ENCODE assay signal across 8 cellular contexts in the genomic region with DNA sequence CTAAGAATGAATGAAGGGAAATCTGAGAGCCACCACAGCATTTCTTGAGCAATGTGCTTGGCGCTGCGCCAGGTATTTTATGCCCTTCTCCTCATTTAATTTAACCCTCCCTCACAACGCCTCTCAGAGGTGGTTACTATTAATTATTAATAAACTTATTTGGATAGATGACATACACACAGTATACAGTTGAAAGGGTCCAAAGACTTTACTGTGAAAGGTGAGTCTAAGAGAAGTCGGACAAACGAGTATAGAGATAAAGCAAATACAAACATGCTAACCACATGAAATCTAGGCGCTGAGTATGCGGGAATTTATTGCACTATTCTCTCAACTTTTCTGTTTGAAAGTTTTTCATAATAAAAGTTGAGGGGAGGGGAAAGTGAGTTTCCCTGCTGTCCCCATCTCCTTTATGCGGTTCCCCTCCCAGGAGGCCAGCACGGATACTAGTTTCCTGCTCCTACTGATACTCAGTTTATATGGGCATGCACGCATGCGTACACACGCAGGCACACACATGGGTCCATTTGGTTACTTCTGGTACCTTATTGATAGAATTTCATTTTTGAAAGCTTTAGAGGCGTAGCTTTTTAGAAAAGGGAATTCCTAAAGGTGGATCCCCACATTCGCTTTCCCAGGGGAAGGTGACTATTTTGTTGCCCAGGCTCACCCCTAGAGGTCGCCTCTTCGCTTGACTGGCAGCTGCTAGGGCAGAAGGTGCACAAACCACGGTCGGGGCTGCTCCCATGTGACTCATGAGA. TPM values are rescaled to one million over a fixed set of nuclear protein-coding genes. Genes with fewer than 3 reads are reported as not detected.
DNase-seq lines count a peak whose midpoint lies in the region; ATAC-seq and TF ChIP-seq lines count a peak whose summit lies in the region.

No MANE protein-coding gene starts in this region.

- H3K4me1 ChIP-seq in neutrophil (ENCODE audit: control insufficient read depth in 1 of 2, insufficient read depth in 1 of 2, low read depth in 1 of 2, low read length in 1 of 2) (peaks cover 0 to 4% of the 10 kb centered on the region in 2 experiments), subcutaneous abdominal adipose tissue (ENCODE audit: control insufficient read depth in 5 of 5, insufficient read depth in 5 of 5, low read length in 5 of 5) (peaks cover 0 to 14% (median 12%) of the 10 kb centered on the region in 5 donors)

- H3K4me3 Mint-ChIP-seq in activated T-helper 2 cell treated with anti-CD3 and anti-CD28 coated beads, Interferon-gamma antibody, Interleukin-2, Interleukin-4, amounts not matched to agents 10 μg/mL and 5 μg/mL and 100 μg/mL, durations not matched to agents 14 hours and 24 hours and 36 hours (ENCODE audit: low read depth): no peak overlapping the region

- peak overlapping the region in 2 of 5 donors; percentile 3 to 41 for H3K9ac ChIP-seq in subcutaneous abdominal adipose tissue (ENCODE audit: low read length in 5 of 5)

- H3K4me1 Mint-ChIP-seq in activated T-helper 2 cell treated with anti-CD3 and anti-CD28 coated beads, Interferon-gamma antibody, Interleukin-2, Interleukin-4, amounts not matched to agents 10 μg/mL and 5 μg/mL and 100 μg/mL, durations not matched to agents 14 hours and 24 hours and 36 hours (ENCODE audit: low read depth): peaks cover 19% of the 10 kb centered on the region

- H3K9me3 Mint-ChIP-seq in activated T-helper 2 cell treated with anti-CD3 and anti-CD28 coated beads, Interferon-gamma antibody, Interleukin-2, Interleukin-4, amounts not matched to agents 10 μg/mL and 5 μg/mL and 100 μg/mL, durations not matched to agents 14 hours and 24 hours and 36 hours: no peaks in the 10 kb centered on the region

- no peaks in the 10 kb centered on the region for H3K36me3 Mint-ChIP-seq in activated T-helper 2 cell treated with anti-CD3 and anti-CD28 coated beads, Interferon-gamma antibody, Interleukin-2, Interleukin-4, amounts not matched to agents 10 μg/mL and 5 μg/mL and 100 μg/mL, durations not matched to agents 14 hours and 24 hours and 36 hours (ENCODE audit: low read depth)

- H3K27ac Mint-ChIP-seq in activated T-helper 2 cell treated with anti-CD3 and anti-CD28 coated beads, Interferon-gamma antibody, Interleukin-2, Interleukin-4, amounts not matched to agents 10 μg/mL and 5 μg/mL and 100 μg/mL, durations not matched to agents 14 hours and 24 hours and 36 hours: no peak overlapping the region

- H3K36me3 ChIP-seq in neutrophil: no peaks in the 10 kb centered on the region
- H3K36me3 ChIP-seq in subcutaneous abdominal adipose tissue (ENCODE audit: control insufficient read depth in 5 of 5, insufficient read depth in 5 of 5, low read length in 5 of 5): no peaks in the 10 kb centered on the region

- H3K27ac ChIP-seq in neutrophil: no peak overlapping the region
- H3K27ac ChIP-seq in subcutaneous abdominal adipose tissue (ENCODE audit: low read depth, low read length): no peak overlapping the region

- H3K4me3 ChIP-seq in neutrophil (ENCODE audit: low read depth in 1 of 2, low read length in 1 of 2) (no peak overlapping the region), subcutaneous abdominal adipose tissue (ENCODE audit: low read depth in 1 of 5, low read length in 5 of 5) (peak overlapping the region; percentile 34 to 65 (median 58))

- H3K27me3 ChIP-seq in neutrophil (peaks cover 20% of the 10 kb centered on the region), subcutaneous abdominal adipose tissue (ENCODE audit: control insufficient read depth in 5 of 5, insufficient read depth in 4 of 5, low read length in 5 of 5) (no peaks in the 10 kb centered on the region)

- intact Hi-C loops in activated T-helper 2 cell treated with anti-CD3 and anti-CD28 coated beads, Interferon-gamma antibody, Interleukin-2, Interleukin-4, amounts not matched to agents 10 μg/mL and 5 μg/mL and 100 μg/mL, durations not matched to agents 14 hours and 24 hours and 36 hours (cut with micrococcal nuclease): loop anchor here (1.0 kb wide), 3 partner anchors 8 to 69 kb away; no protein-coding TSS in a partner anchor

- H3K9me3 ChIP-seq in neutrophil (no peaks in the 10 kb centered on the region), subcutaneous abdominal adipose tissue (ENCODE audit: control insufficient read depth in 5 of 5, low read length in 5 of 5) (no peaks in the 10 kb centered on the region)

- TF ChIP-seq CTCF in neutrophil (IDR thresholded peaks at IDR 0.05): peak; percentile 41

- H3K27me3 Mint-ChIP-seq in activated T-helper 2 cell treated with anti-CD3 and anti-CD28 coated beads, Interferon-gamma antibody, Interleukin-2, Interleukin-4, amounts not matched to agents 10 μg/mL and 5 μg/mL and 100 μg/mL, durations not matched to agents 14 hours and 24 hours and 36 hours (ENCODE audit: low read depth): peaks cover 4% of the 10 kb centered on the region

- ATAC-seq in GM19455 (IDR thresholded peaks at IDR 0.05; ENCODE audit: unreplicated experiment): peak; percentile 71

- DNase-seq in CMK (ENCODE audit: low read depth) (peak; percentile 24), HT1080 (ENCODE audit: low read depth) (peak; percentile 83), RKO (ENCODE audit: low spot score) (peak; percentile 92), fibroblast of the conjunctiva (ENCODE audit: low read depth) (peak; percentile 78)
- DNase-seq in activated T-helper 2 cell treated with anti-CD3 and anti-CD28 coated beads, Interferon-gamma antibody, Interleukin-2, Interleukin-4, amounts not matched to agents 10 μg/mL and 5 μg/mL and 100 μg/mL, durations not matched to agents 14 hours and 24 hours and 36 hours (ENCODE audit: low spot score): peak; percentile 61

RNA-seq across cellular contexts. Expression of gene KCTD6, which starts 28.5 kb away (rescaled TPM):
- total RNA-seq in HT1080 (2014; rRNA removed; shearing (Covaris generic)): 5.8 and 10.2 TPM in 2 replicates
- polyA plus RNA-seq in HT1080 (2015; cell fraction: cytosol; rRNA removed): 12.0 and 13.5 TPM in 2 replicates
- 10.2 and 10.7 TPM in 2 replicates for polyA plus RNA-seq in HT1080 (2015; cell fraction: nucleus; rRNA removed)
- 7.2 and 8.7 TPM in 2 replicates for total RNA-seq in activated T-helper 2 cell treated with anti-CD3 and anti-CD28 coated beads, Interferon-gamma antibody, Interleukin-2, Interleukin-4, amounts not matched to agents 10 μg/mL and 5 μg/mL and 100 μg/mL, durations not matched to agents 14 hours and 24 hours and 36 hours

RNA-seq across cellular contexts. Expression of gene PDHB, which starts 29.7 kb away (rescaled TPM):
- total RNA-seq in HT1080 (2014; rRNA removed; shearing (Covaris generic)): 78.8 and 81.6 TPM in 2 replicates
- 92.0 and 97.5 TPM in 2 replicates for polyA plus RNA-seq in HT1080 (2015; cell fraction: cytosol; rRNA removed)
- 85.9 and 92.9 TPM in 2 replicates for polyA plus RNA-seq in HT1080 (2015; cell fraction: nucleus; rRNA removed)
- 79.3 and 82.7 TPM in 2 replicates for total RNA-seq in activated T-helper 2 cell treated with anti-CD3 and anti-CD28 coated beads, Interferon-gamma antibody, Interleukin-2, Interleukin-4, amounts not matched to agents 10 μg/mL and 5 μg/mL and 100 μg/mL, durations not matched to agents 14 hours and 24 hours and 36 hours

Comparison
In these comparisons a context has a peak if more than half of its experiments do, and no peak if none do; other contexts are left out.
1. DNase-seq: peak in every context shown above with its lines; median percentile 92 in RKO; 83 in HT1080; 78 in fibroblast of the conjunctiva; 61 in activated T-helper 2 cell treated with anti-CD3 and anti-CD28 coated beads, Interferon-gamma antibody, Interleukin-2, Interleukin-4, amounts not matched to agents 10 μg/mL and 5 μg/mL and 100 μg/mL, durations not matched to agents 14 hours and 24 hours and 36 hours; 24 in CMK.
2. H3K4me3 ChIP-seq: peak in subcutaneous abdominal adipose tissue (5 of 5); none in neutrophil (0 of 2).